8 cellular contexts compared by ENCODE assay signal in genomic region chr11:128467610-128468041, GRCh38.
DNase-seq lines count a peak whose midpoint lies in the region; ATAC-seq, FAIRE-seq and TF ChIP-seq lines count a peak whose summit lies in the region.

No MANE protein-coding gene starts in this region.

- ATAC-seq in GM21515 (IDR thresholded peaks at IDR 0.05; ENCODE audit: unreplicated experiment): no peak
- no peak for ATAC-seq in left lobe of liver

- peak overlapping the region; percentile 72 for H3K4me3 Mint-ChIP-seq in T-helper 2 cell treated with Interferon-gamma antibody and Interleukin-4, amounts not matched to agents 5 μg/mL and 100 μg/mL, for 36 hours
- H3K4me3 Mint-ChIP-seq in osteocyte (ENCODE audit: unreplicated experiment): peak overlapping the region; percentile 33

- H3K4me3 ChIP-seq in esophagus (ENCODE audit: low read depth in 1 of 2, low read length in 2 of 2): no peak overlapping the region

- no peaks in the 10 kb centered on the region for H3K27me3 ChIP-seq in esophagus (ENCODE audit: control insufficient read depth in 1 of 2, insufficient read depth in 2 of 2, low read length in 2 of 2)

- intact Hi-C loops in posterior vena cava (cut with DNase I): loop anchor here (10.0 kb wide), 2 partner anchors 47 to 173 kb away; no protein-coding TSS in a partner anchor

- H3K36me3 ChIP-seq in esophagus (ENCODE audit: control insufficient read depth in 2 of 2, insufficient read depth in 2 of 2, low read length in 1 of 2): peaks cover 0 to 3% of the 10 kb centered on the region in 2 donors

- H3K4me1 Mint-ChIP-seq in T-helper 2 cell treated with Interferon-gamma antibody and Interleukin-4, amounts not matched to agents 5 μg/mL and 100 μg/mL, for 36 hours (ENCODE audit: low read depth): peaks cover 97% of the 10 kb centered on the region
- peaks cover 84% of the 10 kb centered on the region for H3K4me1 Mint-ChIP-seq in osteocyte (ENCODE audit: unreplicated experiment)

- no peaks in the 10 kb centered on the region for H3K9me3 Mint-ChIP-seq in T-helper 2 cell treated with Interferon-gamma antibody and Interleukin-4, amounts not matched to agents 5 μg/mL and 100 μg/mL, for 36 hours
- H3K9me3 Mint-ChIP-seq in osteocyte (ENCODE audit: unreplicated experiment): no peaks in the 10 kb centered on the region

- peak overlapping the region; percentile 45 to 52 for H3K27ac ChIP-seq in esophagus (ENCODE audit: low read depth in 2 of 2, low read length in 1 of 2)

- no peak for TF ChIP-seq CTCF in osteocyte (IDR thresholded peaks at IDR 0.05)

- peaks cover 3 to 10% of the 10 kb centered on the region in 2 donors for H3K4me1 ChIP-seq in esophagus (ENCODE audit: control insufficient read depth in 2 of 2, insufficient read depth in 2 of 2, low read length in 1 of 2)

- peak; percentile 11 for FAIRE-seq in GM19239 (lab: Jason Lieb, UNC)

- H3K27ac Mint-ChIP-seq in T-helper 2 cell treated with Interferon-gamma antibody and Interleukin-4, amounts not matched to agents 5 μg/mL and 100 μg/mL, for 36 hours: peak overlapping the region; percentile 91
- H3K27ac Mint-ChIP-seq in osteocyte (ENCODE audit: unreplicated experiment): peak overlapping the region; percentile 95

- peaks cover 95% of the 10 kb centered on the region for H3K36me3 Mint-ChIP-seq in T-helper 2 cell treated with Interferon-gamma antibody and Interleukin-4, amounts not matched to agents 5 μg/mL and 100 μg/mL, for 36 hours (ENCODE audit: low read depth)
- H3K36me3 Mint-ChIP-seq in osteocyte (ENCODE audit: unreplicated experiment): peaks cover 59% of the 10 kb centered on the region

- H3K27me3 Mint-ChIP-seq in T-helper 2 cell treated with Interferon-gamma antibody and Interleukin-4, amounts not matched to agents 5 μg/mL and 100 μg/mL, for 36 hours (ENCODE audit: low read depth): no peaks in the 10 kb centered on the region
- H3K27me3 Mint-ChIP-seq in osteocyte (ENCODE audit: unreplicated experiment): no peaks in the 10 kb centered on the region

- DNase-seq in GM19239 (ENCODE audit: insufficient read length, low spot score): no peak
- DNase-seq in T-helper 2 cell treated with Interferon-gamma antibody and Interleukin-4, amounts not matched to agents 5 μg/mL and 100 μg/mL, for 36 hours (ENCODE audit: low spot score): no peak
- peak; percentile 89 for DNase-seq in osteocyte (ENCODE audit: extremely low spot score, unreplicated experiment)
- no peak for DNase-seq in activated CD8-positive, alpha-beta memory T cell treated with anti-CD3 and anti-CD28 coated beads, Interleukin-2, amount 50 U/mL, for 4 hours
- no peak for DNase-seq in posterior vena cava (ENCODE audit: low spot score)
- no peak for DNase-seq in left lobe of liver (ENCODE audit: low spot score)

- WGBS in esophagus, 2 donors: 54 to 59% methylated on average over 9 of the region's 9 CpGs

- H3K9me3 ChIP-seq in esophagus (ENCODE audit: control insufficient read depth in 2 of 2, insufficient read depth in 1 of 2, low read depth in 1 of 2, low read length in 1 of 2): no peaks in the 10 kb centered on the region
